Comparison of ENCODE assay signal across 2 cellular contexts in genomic region chr3:12180218-12180617, GRCh38.
TF ChIP-seq lines count a peak whose summit lies in the region.

No MANE protein-coding gene starts in this region.

TF ChIP-seq in HCT116, 20 proteins besides CTCF, POLR2A, EP300 and RAD21:
- TF ChIP-seq TCF7L2 (IDR thresholded peaks at IDR 0.05; ENCODE audit: borderline replicate concordance, extremely low read depth, insufficient read depth, insufficient read length) (peak; percentile 31), FOSL1 (IDR thresholded peaks at IDR 0.05; ENCODE audit: low read depth) (no peak), EZH2phosphoT487 (IDR thresholded peaks at IDR 0.05; ENCODE audit: borderline replicate concordance) (no peak), SP1 (IDR thresholded peaks at IDR 0.05; ENCODE audit: low read depth) (peak; percentile 36), SIN3A (IDR thresholded peaks at IDR 0.05; ENCODE audit: low read depth) (no peak), CBX3 (IDR thresholded peaks at IDR 0.05; ENCODE audit: low read depth) (no peak), JUND (IDR thresholded peaks at IDR 0.05) (no peak), ELF1 (IDR thresholded peaks at IDR 0.05; ENCODE audit: borderline replicate concordance, low read depth) (no peak), YY1 (IDR thresholded peaks at IDR 0.05; ENCODE audit: extremely low read depth, insufficient replicate concordance, low read depth, low read length) (no peak), POLR2AphosphoS5 (IDR thresholded peaks at IDR 0.05; ENCODE audit: low read depth, low read length) (0 out of 2 replicates have a peak, but pooled peaks have one; percentile 23), SRF (IDR thresholded peaks at IDR 0.05; ENCODE audit: low read depth) (no peak), ATF3 (IDR thresholded peaks at IDR 0.05) (no peak), MAX (IDR thresholded peaks at IDR 0.05) (no peak)

TF ChIP-seq in WTC11, 78 proteins besides CTCF, POLR2A, EP300 and RAD21:
- TF ChIP-seq KAT7 (CRISPR knock-in tag; IDR thresholded peaks at IDR 0.05; ENCODE audit: borderline replicate concordance) = no peak
- TF ChIP-seq ZNF281 (CRISPR knock-in tag; IDR thresholded peaks at IDR 0.05) = no peak
- TF ChIP-seq PRRX2 (CRISPR knock-in tag; IDR thresholded peaks at IDR 0.05) = no peak
- TF ChIP-seq TP53 (CRISPR knock-in tag; IDR thresholded peaks at IDR 0.05) = no peak
- no peak for TF ChIP-seq USF2 (CRISPR knock-in tag; IDR thresholded peaks at IDR 0.05)
TF ChIP-seq in WTC11: peak in this region for 0.
